In genomic region chr17:45852535-45853297, GRCh38 we compare ENCODE assay signal across 8 cellular contexts. TPM values are rescaled to one million over a fixed set of nuclear protein-coding genes. Genes with fewer than 3 reads are reported as not detected.
A peak's percentile ranks its signal among the peaks of the same experiment; 100 is the strongest.
DNase-seq lines count a peak whose midpoint lies in the region; ATAC-seq and TF ChIP-seq lines count a peak whose summit lies in the region.

No MANE protein-coding gene starts in this region.

- H3K27ac ChIP-seq in SJSA1 (no peak overlapping the region), heart left ventricle (no peak overlapping the region)

- H3K4me3 ChIP-seq in SJSA1 (no peak overlapping the region), heart left ventricle (no peak overlapping the region), retinal pigment epithelial cell (ENCODE audit: low read length) (no peak overlapping the region)

- H3K9me3 ChIP-seq in SJSA1 (replicated peaks), result no peaks in the 10 kb centered on the region
- H3K9me3 ChIP-seq in heart left ventricle, result no peaks in the 10 kb centered on the region

- WGBS in heart left ventricle, 4 donors, result 25 to 30% (median 26%) methylated on average over 12 of the region's 12 CpGs

- CTCF ChIA-PET in activated naive CD4-positive, alpha-beta T cell treated with anti-CD3 and anti-CD28 coated beads, Interleukin-2, amount 10 ng/mL, durations not matched to agents 7 days and 5 days (lab: Charles Lee), result interaction anchor here (0.7 to 2.2 kb wide), 7 partner anchors 21 to 221 kb away, joined by 3 to 13 read pairs (median 3); no protein-coding TSS in a partner anchor

- intact Hi-C loops in heart left ventricle (cut with DNase I), result loop anchor here in 8 of 10 donors (1.0 to 5.0 kb wide), 4 partner anchors 130 to 215 kb away; no protein-coding TSS in a partner anchor

- ATAC-seq in heart left ventricle (no peak), GM19455 (IDR thresholded peaks at IDR 0.05; ENCODE audit: unreplicated experiment) (no peak), HG03354 (IDR thresholded peaks at IDR 0.05; ENCODE audit: poor library complexity, severe bottlenecking, unreplicated experiment) (no peak)

- H3K4me1 ChIP-seq in SJSA1 (replicated peaks) (no peaks in the 10 kb centered on the region), heart left ventricle (peaks cover 0 to 3% (median 0%) of the 10 kb centered on the region in 12 donors)

- no peaks in the 10 kb centered on the region for H3K4me1 Mint-ChIP-seq in activated naive CD4-positive, alpha-beta T cell treated with anti-CD3 and anti-CD28 coated beads, Interleukin-2, amount 10 ng/mL, durations not matched to agents 7 days and 5 days

- H3K27me3 Mint-ChIP-seq in activated naive CD4-positive, alpha-beta T cell treated with anti-CD3 and anti-CD28 coated beads, Interleukin-2, amount 10 ng/mL, durations not matched to agents 7 days and 5 days, result peaks cover 43% of the 10 kb centered on the region

- DNase-seq in DMS 273 treated with DMSO at 0.1 percent for 48 hours (lab: John Stamatoyannopoulos, UW) (peak; percentile 23), SJSA1 (ENCODE audit: low read depth in 1 of 2, low spot score in 2 of 2) (peak; percentile 33 to 61), heart left ventricle (peak in 2 of 5 donors; percentile 40 to 48), retinal pigment epithelial cell (ENCODE audit: low read depth) (no peak)
- DNase-seq in activated naive CD4-positive, alpha-beta T cell treated with anti-CD3 and anti-CD28 coated beads, Interleukin-2, amount 10 ng/mL, durations not matched to agents 7 days and 5 days, result peak; percentile 70

- no peaks in the 10 kb centered on the region for H3K36me3 Mint-ChIP-seq in activated naive CD4-positive, alpha-beta T cell treated with anti-CD3 and anti-CD28 coated beads, Interleukin-2, amount 10 ng/mL, durations not matched to agents 7 days and 5 days

- H3K36me3 ChIP-seq in SJSA1 (no peaks in the 10 kb centered on the region), heart left ventricle (no peaks in the 10 kb centered on the region)

- peaks cover 31% of the 10 kb centered on the region for H3K27me3 ChIP-seq in SJSA1 (replicated peaks)
- peaks cover 0 to 23% (median 0%) of the 10 kb centered on the region in 9 donors for H3K27me3 ChIP-seq in heart left ventricle

- TF ChIP-seq POLR2A in heart left ventricle (IDR thresholded peaks at IDR 0.05), result no peak

- H3K27ac Mint-ChIP-seq in activated naive CD4-positive, alpha-beta T cell treated with anti-CD3 and anti-CD28 coated beads, Interleukin-2, amount 10 ng/mL, durations not matched to agents 7 days and 5 days, result no peak overlapping the region

- no peak overlapping the region for H3K4me3 Mint-ChIP-seq in activated naive CD4-positive, alpha-beta T cell treated with anti-CD3 and anti-CD28 coated beads, Interleukin-2, amount 10 ng/mL, durations not matched to agents 7 days and 5 days

- TF ChIP-seq CTCF in LNCAP (IDR thresholded peaks at IDR 0.05) (peak; percentile 93), heart left ventricle (IDR thresholded peaks at IDR 0.05) (peak; percentile 79 to 91 (median 86)), retinal pigment epithelial cell (conservative IDR thresholded peaks at IDR 0.05; ENCODE audit: low read depth, low read length) (peak; percentile 96)

- H3K9me3 Mint-ChIP-seq in activated naive CD4-positive, alpha-beta T cell treated with anti-CD3 and anti-CD28 coated beads, Interleukin-2, amount 10 ng/mL, durations not matched to agents 7 days and 5 days, result no peaks in the 10 kb centered on the region

RNA-seq across cellular contexts. Expression of gene SPPL2C, which starts 8.0 kb away (rescaled TPM):
- total RNA-seq in SJSA1 (2014; rRNA removed; shearing (Covaris generic)), result not detected in 2 replicates
- total RNA-seq in heart left ventricle, result not detected
- not detected for polyA plus RNA-seq in heart left ventricle

RNA-seq across cellular contexts. Expression of gene MAPT, which starts 41.6 kb away (rescaled TPM):
- total RNA-seq in SJSA1 (2014; rRNA removed; shearing (Covaris generic)), result 0.03 TPM in 1 of 2 replicates, not detected in the other
- 10 to 100 TPM; 17.9 to 70.4 (median 38.2) TPM for total RNA-seq in heart left ventricle
- 10 to 100 TPM in 1 of 2 donors, 1 to 10 TPM in 1; 2.9 to 15.6 TPM for polyA plus RNA-seq in heart left ventricle

Comparison
In these comparisons a context has a peak if more than half of its experiments do, and no peak if none do; other contexts are left out.
1. RNA of gene MAPT, which starts 41.6 kb away (total RNA-seq): 17.9 to 70.4 TPM in heart left ventricle; 0.03 TPM in SJSA1; every median in the first group is over 10 times any median in the second.
2. Peak in every context shown above with its lines, with median percentiles within 50 percentile points of each other: CTCF ChIP-seq.